Comparison of ENCODE assay signal across 9 cellular contexts in genomic region chr1:24688621-24689195, GRCh38. TPM values are rescaled to one million over a fixed set of nuclear protein-coding genes. Genes with fewer than 3 reads are reported as not detected.
DNase-seq lines count a peak whose midpoint lies in the region; ATAC-seq and TF ChIP-seq lines count a peak whose summit lies in the region.
"Had no signal": no experiment of that assay in that cellular context is flagged by ENCODE, and none has a peak within 500 bp of the region (broad histone marks: within the 10 kb centered on the region; RNA-seq: fewer than 3 reads in every experiment).

No MANE protein-coding gene starts in this region.

- H3K4me3 Mint-ChIP-seq in activated T-helper 1 cell treated with anti-CD3 and anti-CD28 coated beads, Interleukin-12 subunit alpha, Interleukin-12 subunit beta, Interleukin-2, Interleukin-4 antibody, amounts not matched to agents 30 ng/mL and 10 ng/mL and 1 ng/mL, durations not matched to agents 14 hours and 24 hours and 36 hours, result no peak overlapping the region
- H3K4me3 Mint-ChIP-seq: T-helper 1 cell treated with Interleukin-12 subunit alpha and Interleukin-12 subunit beta and Interleukin-4 antibody, amounts not matched to agents 30 μg/mL and 1 μg/mL, for 36 hours had no signal

- H3K4me1 ChIP-seq in thyroid gland, result peaks cover 0 to 4% of the 10 kb centered on the region in 2 donors

- no peaks in the 10 kb centered on the region for H3K27me3 ChIP-seq in thyroid gland

- peak; percentile 57 for DNase-seq in DMS114 treated with DMSO at 0.1 percent for 48 hours (lab: John Stamatoyannopoulos, UW; ENCODE audit: unreplicated experiment)
- peak; percentile 66 to 86 for DNase-seq in Kasumi-1 (lab: John Stamatoyannopoulos, UW)
- DNase-seq in RPMI7951 (ENCODE audit: low read depth), result peak; percentile 78
- peak; percentile 35 for DNase-seq in activated T-helper 1 cell treated with anti-CD3 and anti-CD28 coated beads, Interleukin-12 subunit alpha, Interleukin-12 subunit beta, Interleukin-2, Interleukin-4 antibody, amounts not matched to agents 30 ng/mL and 10 ng/mL and 1 ng/mL, durations not matched to agents 14 hours and 24 hours and 36 hours (ENCODE audit: low spot score)
- peak; percentile 71 for DNase-seq in fibroblast of villous mesenchyme (ENCODE audit: low read depth)
- peak; percentile 45 for DNase-seq in occipital lobe (lab: John Stamatoyannopoulos, UW)
- DNase-seq in thyroid gland, result peak; percentile 68 to 71

- intact Hi-C loops in activated T-helper 1 cell treated with anti-CD3 and anti-CD28 coated beads, Interleukin-12 subunit alpha, Interleukin-12 subunit beta, Interleukin-2, Interleukin-4 antibody, amounts not matched to agents 30 ng/mL and 10 ng/mL and 1 ng/mL, durations not matched to agents 14 hours and 24 hours and 36 hours (cut with micrococcal nuclease), result loop anchor here (2.0 to 5.0 kb wide), 2 partner anchors 142 to 519 kb away; no protein-coding TSS in a partner anchor
- intact Hi-C loops in thyroid gland (cut with DNase I), result loop anchor here (2.0 kb wide), 2 partner anchors 140 to 148 kb away; no protein-coding TSS in a partner anchor

- H3K27ac Mint-ChIP-seq in activated T-helper 1 cell treated with anti-CD3 and anti-CD28 coated beads, Interleukin-12 subunit alpha, Interleukin-12 subunit beta, Interleukin-2, Interleukin-4 antibody, amounts not matched to agents 30 ng/mL and 10 ng/mL and 1 ng/mL, durations not matched to agents 14 hours and 24 hours and 36 hours, result no peak overlapping the region
- H3K27ac Mint-ChIP-seq: T-helper 1 cell treated with Interleukin-12 subunit alpha and Interleukin-12 subunit beta and Interleukin-4 antibody, amounts not matched to agents 30 μg/mL and 1 μg/mL, for 36 hours had no signal

- H3K9me3 ChIP-seq in thyroid gland, result no peaks in the 10 kb centered on the region

- 37 to 49% methylated on average over 10 to 13 of the region's 13 CpGs for whole genome bisulfite sequencing in thyroid gland, 2 donors

- no peaks in the 10 kb centered on the region for H3K36me3 ChIP-seq in thyroid gland

- no peaks in the 10 kb centered on the region for H3K36me3 Mint-ChIP-seq in activated T-helper 1 cell treated with anti-CD3 and anti-CD28 coated beads, Interleukin-12 subunit alpha, Interleukin-12 subunit beta, Interleukin-2, Interleukin-4 antibody, amounts not matched to agents 30 ng/mL and 10 ng/mL and 1 ng/mL, durations not matched to agents 14 hours and 24 hours and 36 hours (ENCODE audit: low read depth)

- no peaks in the 10 kb centered on the region for H3K4me1 Mint-ChIP-seq in activated T-helper 1 cell treated with anti-CD3 and anti-CD28 coated beads, Interleukin-12 subunit alpha, Interleukin-12 subunit beta, Interleukin-2, Interleukin-4 antibody, amounts not matched to agents 30 ng/mL and 10 ng/mL and 1 ng/mL, durations not matched to agents 14 hours and 24 hours and 36 hours (ENCODE audit: low read depth)

- peak; percentile 93 for TF ChIP-seq CTCF in fibroblast of villous mesenchyme (IDR thresholded peaks at IDR 0.05; ENCODE audit: insufficient read depth, low read depth, low read length)
- TF ChIP-seq CTCF in thyroid gland (IDR thresholded peaks at IDR 0.05), result peak in 5 of 6 experiments; percentile 38 to 87 (median 79)

- TF ChIP-seq POLR2A in thyroid gland (IDR thresholded peaks at IDR 0.05), result no peak

- no peak overlapping the region for H3K4me3 ChIP-seq in fibroblast of villous mesenchyme (ENCODE audit: low read depth, low read length)
- H3K4me3 ChIP-seq in thyroid gland (replicated peaks in 1 of 3), result no peak overlapping the region

- no peak for ATAC-seq in GM21825 (IDR thresholded peaks at IDR 0.05; ENCODE audit: unreplicated experiment)

- peaks cover 6% of the 10 kb centered on the region for H3K27me3 Mint-ChIP-seq in activated T-helper 1 cell treated with anti-CD3 and anti-CD28 coated beads, Interleukin-12 subunit alpha, Interleukin-12 subunit beta, Interleukin-2, Interleukin-4 antibody, amounts not matched to agents 30 ng/mL and 10 ng/mL and 1 ng/mL, durations not matched to agents 14 hours and 24 hours and 36 hours (ENCODE audit: insufficient read depth)

- no peak overlapping the region for H3K27ac ChIP-seq in thyroid gland

- H3K9me3 Mint-ChIP-seq in activated T-helper 1 cell treated with anti-CD3 and anti-CD28 coated beads, Interleukin-12 subunit alpha, Interleukin-12 subunit beta, Interleukin-2, Interleukin-4 antibody, amounts not matched to agents 30 ng/mL and 10 ng/mL and 1 ng/mL, durations not matched to agents 14 hours and 24 hours and 36 hours, result no peaks in the 10 kb centered on the region
- H3K9me3 Mint-ChIP-seq: T-helper 1 cell treated with Interleukin-12 subunit alpha and Interleukin-12 subunit beta and Interleukin-4 antibody, amounts not matched to agents 30 μg/mL and 1 μg/mL, for 36 hours had no signal

RNA-seq across cellular contexts. Expression of gene SRRM1, which starts 45.6 kb away (rescaled TPM):
- 31.9 and 50.0 TPM in 2 replicates for total RNA-seq in RPMI7951 (2014; rRNA removed; shearing (Covaris generic))
- total RNA-seq in activated T-helper 1 cell treated with anti-CD3 and anti-CD28 coated beads, Interleukin-12 subunit alpha, Interleukin-12 subunit beta, Interleukin-2, Interleukin-4 antibody, amounts not matched to agents 30 ng/mL and 10 ng/mL and 1 ng/mL, durations not matched to agents 14 hours and 24 hours and 36 hours, result 218 and 242 TPM in 2 replicates
- 49.9 and 62.2 TPM in 2 replicates for total RNA-seq in fibroblast of villous mesenchyme
- 39.1 TPM for total RNA-seq in occipital lobe
- 100 to 1,000 TPM in 3 of 4 donors, 10 to 100 TPM in 1; 89.6 to 137 (median 120) TPM for total RNA-seq in thyroid gland

RNA-seq across cellular contexts. Expression of gene CLIC4, which starts 56.5 kb away (rescaled TPM):
- total RNA-seq in RPMI7951 (2014; rRNA removed; shearing (Covaris generic)), result 680 and 835 TPM in 2 replicates
- total RNA-seq in activated T-helper 1 cell treated with anti-CD3 and anti-CD28 coated beads, Interleukin-12 subunit alpha, Interleukin-12 subunit beta, Interleukin-2, Interleukin-4 antibody, amounts not matched to agents 30 ng/mL and 10 ng/mL and 1 ng/mL, durations not matched to agents 14 hours and 24 hours and 36 hours, result 16.8 and 20.6 TPM in 2 replicates
- total RNA-seq in fibroblast of villous mesenchyme (411 and 544 TPM in 2 replicates), occipital lobe (96.7 TPM), thyroid gland (100 to 1,000 TPM in 2 of 4 donors, 10 to 100 TPM in 2; 53.0 to 151 (median 95.3) TPM)
